8 cellular contexts compared by ENCODE assay signal in genomic region chr10:86439544-86439943, GRCh38.
A peak's percentile ranks its signal among the peaks of the same experiment; 100 is the strongest.
DNase-seq lines count a peak whose midpoint lies in the region; ATAC-seq and TF ChIP-seq lines count a peak whose summit lies in the region.

No MANE protein-coding gene starts in this region.

- H3K36me3 Mint-ChIP-seq in HFFc6 (ENCODE audit: low read depth): peaks cover 48% of the 10 kb centered on the region
- peaks cover 76% of the 10 kb centered on the region for H3K36me3 Mint-ChIP-seq in brain
- peaks cover 50% of the 10 kb centered on the region for H3K36me3 Mint-ChIP-seq in mesothelial cell of epicardium

- H3K27me3 ChIP-seq in AG04450 (ENCODE audit: control insufficient read depth, insufficient read depth, low read length): no peaks in the 10 kb centered on the region

- H3K27ac ChIP-seq in AG04450 (ENCODE audit: low read depth, low read length): peak overlapping the region; percentile 22

- no peaks in the 10 kb centered on the region; the same call in 1 of the 2 replicates for H3K9me3 ChIP-seq in AG04450 (ENCODE audit: control insufficient read depth, insufficient read depth, low read length)

- no peak overlapping the region for H3K4me3 ChIP-seq in AG04450 (ENCODE audit: low read depth, low read length)

- H3K9me3 Mint-ChIP-seq in HFFc6 (no peaks in the 10 kb centered on the region), brain (no peaks in the 10 kb centered on the region), mesothelial cell of epicardium (no peaks in the 10 kb centered on the region)

- CTCF ChIA-PET in AG04450 (lab: Charles Lee): interaction anchor here (0.6 to 2.1 kb wide), 4 partner anchors 9 to 1862 kb away, joined by 3 to 10 read pairs (median 3); no protein-coding TSS in a partner anchor

- POLR2A ChIA-PET in AG04450 (lab: Yijun Ruan, JAX): interaction anchor here (0.6 to 1.0 kb wide), 2 partner anchors 29 to 198 kb away, joined by 3 to 4 read pairs; no protein-coding TSS in a partner anchor

- H3K4me3 Mint-ChIP-seq in HFFc6 (no peak overlapping the region), brain (no peak overlapping the region), mesothelial cell of epicardium (no peak overlapping the region)

- DNase-seq in AG04450 (ENCODE audit: low read depth, low spot score) (peak; percentile 87), HFFc6 (peak; percentile 50), mesothelial cell of epicardium (ENCODE audit: low spot score in 2 of 2, unreplicated experiment in 2 of 2) (no peak), LoVo (ENCODE audit: low spot score) (no peak), GM19238 (ENCODE audit: insufficient read length, low spot score) (no peak)

- no peak for ATAC-seq in HG03139 (IDR thresholded peaks at IDR 0.05; ENCODE audit: unreplicated experiment)
- ATAC-seq in GM19035 (IDR thresholded peaks at IDR 0.05; ENCODE audit: unreplicated experiment): no peak

- H3K27ac Mint-ChIP-seq in HFFc6 (peak overlapping the region; percentile 43; the same call in 1 of the 2 replicates), brain (peak overlapping the region in 3 of 5 experiments; percentile 34 to 92 (median 86)), mesothelial cell of epicardium (peak overlapping the region; percentile 47)

- H3K4me1 Mint-ChIP-seq in HFFc6 (ENCODE audit: low read depth) (peaks cover 41% of the 10 kb centered on the region), brain (peaks cover 16% of the 10 kb centered on the region), mesothelial cell of epicardium (peaks cover 12% of the 10 kb centered on the region)

- TF ChIP-seq CTCF in AG04450 (IDR thresholded peaks at IDR 0.05; ENCODE audit: low read depth, low read length) (0 out of 2 replicates have a peak, but pooled peaks have one; percentile 13), HFFc6 (IDR thresholded peaks at IDR 0.05) (no peak), brain (conservative IDR thresholded peaks at IDR 0.05) (no peak), mesothelial cell of epicardium (IDR thresholded peaks at IDR 0.05; ENCODE audit: unreplicated experiment) (no peak)

- no peaks in the 10 kb centered on the region; the same call in none of the 2 replicates for H3K27me3 Mint-ChIP-seq in HFFc6 (ENCODE audit: insufficient read depth)
- H3K27me3 Mint-ChIP-seq in brain: no peaks in the 10 kb centered on the region
- no peaks in the 10 kb centered on the region for H3K27me3 Mint-ChIP-seq in mesothelial cell of epicardium (ENCODE audit: low read depth)

Comparison
In these comparisons a context has a peak if more than half of its experiments do, and no peak if none do; other contexts are left out.
1. DNase-seq: peak in AG04450 (single experiment) and HFFc6 (single experiment); none in mesothelial cell of epicardium (0 of 2), LoVo (single experiment) and GM19238 (single experiment).
2. Peak in every context shown above with its lines, with median percentiles within 50 percentile points of each other: H3K27ac Mint-ChIP-seq.